19 cellular contexts compared by ENCODE assay signal in genomic region chr3:59108091-59108815, GRCh38. TPM values are rescaled to one million over a fixed set of nuclear protein-coding genes. Genes with fewer than 3 reads are reported as not detected.
A peak's percentile ranks its signal among the peaks of the same experiment; 100 is the strongest.
DNase-seq lines count a peak whose midpoint lies in the region; ATAC-seq and TF ChIP-seq lines count a peak whose summit lies in the region.
"Had no signal": no experiment of that assay in that cellular context is flagged by ENCODE, and none has a peak within 500 bp of the region (broad histone marks: within the 10 kb centered on the region; RNA-seq: fewer than 3 reads in every experiment).

No MANE protein-coding gene starts in this region.

- no peak overlapping the region for H3K27ac ChIP-seq in colonic mucosa
- no peak overlapping the region for H3K27ac ChIP-seq in testis
- H3K27ac ChIP-seq: Peyer's patch, thoracic aorta had no signal

- H3K36me3 Mint-ChIP-seq in activated CD8-positive, alpha-beta T cell treated with anti-CD3 and anti-CD28 coated beads for 36 hours (ENCODE audit: low read depth) = no peaks in the 10 kb centered on the region
- H3K36me3 Mint-ChIP-seq: activated CD4-positive, alpha-beta memory T cell treated with anti-CD3 and anti-CD28 coated beads for 36 hours; CD4-positive, alpha-beta memory T cell; natural killer cell had no signal

- H3K9me3 ChIP-seq in colonic mucosa (no peaks in the 10 kb centered on the region), mucosa of descending colon (no peaks in the 10 kb centered on the region), testis (no peaks in the 10 kb centered on the region)
- H3K9me3 ChIP-seq: Peyer's patch, thoracic aorta had no signal

- in situ Hi-C loops in G401 (cut with HindIII; ENCODE audit: low sequenced_read_pairs) = no loop called here

- H3K27me3 Mint-ChIP-seq in activated CD8-positive, alpha-beta T cell treated with anti-CD3 and anti-CD28 coated beads for 36 hours = peaks cover 3% of the 10 kb centered on the region
- H3K27me3 Mint-ChIP-seq: CD4-positive, alpha-beta memory T cell had no signal

- POLR2A ChIA-PET in activated CD8-positive, alpha-beta T cell treated with anti-CD3 and anti-CD28 coated beads for 36 hours (lab: Charles Lee) = no interaction called here

- no peaks in the 10 kb centered on the region for H3K4me1 Mint-ChIP-seq in activated CD8-positive, alpha-beta T cell treated with anti-CD3 and anti-CD28 coated beads for 36 hours (ENCODE audit: low read depth)
- H3K4me1 Mint-ChIP-seq: activated T-helper 17 cell treated with anti-CD3 and anti-CD28 coated beads, Interleukin-2, amount 50 U/mL, for 72 hours; natural killer cell had no signal

- DNase-seq in EL (peak; percentile 31), NCI-H69 (lab: John Stamatoyannopoulos, UW) (peak; percentile 68), colonic mucosa (peak; percentile 25), mucosa of descending colon (peak in 1 of 3 donors; percentile 24), G401 (ENCODE audit: low spot score) (no peak), testis (no peak)
- no peak for DNase-seq in central memory CD4-positive, alpha-beta T cell
- DNase-seq in activated CD8-positive, alpha-beta T cell treated with anti-CD3 and anti-CD28 coated beads for 36 hours = no peak
- DNase-seq: activated CD4-positive, alpha-beta memory T cell treated with anti-CD3 and anti-CD28 coated beads for 36 hours; amniotic stem cell; CD4-positive, alpha-beta memory T cell; hippocampal formation; left ventricle myocardium superior; natural killer cell; NCI-H1092; Peyer's patch; retina had no signal

- H3K36me3 ChIP-seq in colonic mucosa (no peaks in the 10 kb centered on the region), mucosa of descending colon (ENCODE audit: low read depth) (no peaks in the 10 kb centered on the region), testis (ENCODE audit: low read depth, missing control alignments) (no peaks in the 10 kb centered on the region)
- H3K36me3 ChIP-seq: Peyer's patch, thoracic aorta had no signal

- no peak overlapping the region for H3K9ac ChIP-seq in colonic mucosa (ENCODE audit: low read depth in 2 of 2, low read length in 2 of 2)

- H3K9me3 Mint-ChIP-seq in activated CD8-positive, alpha-beta T cell treated with anti-CD3 and anti-CD28 coated beads for 36 hours = no peaks in the 10 kb centered on the region
- H3K9me3 Mint-ChIP-seq: activated CD4-positive, alpha-beta memory T cell treated with anti-CD3 and anti-CD28 coated beads for 36 hours; activated T-helper 17 cell treated with anti-CD3 and anti-CD28 coated beads, Interleukin-2, amount 50 U/mL, for 72 hours; CD4-positive, alpha-beta memory T cell; natural killer cell had no signal

- H3K27me3 ChIP-seq in colonic mucosa = no peaks in the 10 kb centered on the region
- H3K27me3 ChIP-seq in testis = no peaks in the 10 kb centered on the region
- H3K27me3 ChIP-seq: Peyer's patch had no signal

- no peak overlapping the region for H3K27ac Mint-ChIP-seq in activated CD8-positive, alpha-beta T cell treated with anti-CD3 and anti-CD28 coated beads for 36 hours
- H3K27ac Mint-ChIP-seq: activated CD4-positive, alpha-beta memory T cell treated with anti-CD3 and anti-CD28 coated beads for 36 hours; activated T-helper 17 cell treated with anti-CD3 and anti-CD28 coated beads, Interleukin-2, amount 50 U/mL, for 72 hours; CD4-positive, alpha-beta memory T cell; natural killer cell had no signal

- WGBS in testis, 2 donors = 74 to 75% methylated on average over 4 of the region's 4 CpGs

- intact Hi-C loops in colonic mucosa (cut with DNase I) = no loop called here
- intact Hi-C loops in mucosa of descending colon (cut with DNase I, micrococcal nuclease) = no loop called here
- intact Hi-C loops in activated CD8-positive, alpha-beta T cell treated with anti-CD3 and anti-CD28 coated beads for 36 hours (cut with micrococcal nuclease) = no loop called here
- intact Hi-C loops in testis (cut with DNase I; ENCODE audit: low total_unique reads) = no loop called here

- H3K4me3 ChIP-seq in colonic mucosa = no peak overlapping the region
- no peak overlapping the region for H3K4me3 ChIP-seq in mucosa of descending colon
- no peak overlapping the region for H3K4me3 ChIP-seq in testis
- H3K4me3 ChIP-seq: Peyer's patch, thoracic aorta had no signal

- CTCF ChIA-PET in activated CD8-positive, alpha-beta T cell treated with anti-CD3 and anti-CD28 coated beads for 36 hours (lab: Charles Lee) = no interaction called here

- no peaks in the 10 kb centered on the region for H3K4me1 ChIP-seq in colonic mucosa
- H3K4me1 ChIP-seq in mucosa of descending colon (ENCODE audit: low read depth) = peaks cover 6% of the 10 kb centered on the region
- H3K4me1 ChIP-seq in testis = no peaks in the 10 kb centered on the region
- H3K4me1 ChIP-seq: Peyer's patch had no signal

- TF ChIP-seq POLR2A in testis (IDR thresholded peaks at IDR 0.05) = no peak

- H3K4me3 Mint-ChIP-seq in activated CD8-positive, alpha-beta T cell treated with anti-CD3 and anti-CD28 coated beads for 36 hours = no peak overlapping the region
- H3K4me3 Mint-ChIP-seq: activated CD4-positive, alpha-beta memory T cell treated with anti-CD3 and anti-CD28 coated beads for 36 hours; activated T-helper 17 cell treated with anti-CD3 and anti-CD28 coated beads, Interleukin-2, amount 50 U/mL, for 72 hours; CD4-positive, alpha-beta memory T cell; natural killer cell had no signal

- TF ChIP-seq CTCF in colonic mucosa (IDR thresholded peaks at IDR 0.05) = no peak
- TF ChIP-seq CTCF in mucosa of descending colon (IDR thresholded peaks at IDR 0.05) = no peak
- no peak for TF ChIP-seq CTCF in activated CD8-positive, alpha-beta T cell treated with anti-CD3 and anti-CD28 coated beads for 36 hours (IDR thresholded peaks at IDR 0.05)
- no peak for TF ChIP-seq CTCF in testis (IDR thresholded peaks at IDR 0.05)

- ATAC-seq in mucosa of descending colon = peak; percentile 74
- ATAC-seq in activated CD8-positive, alpha-beta T cell treated with anti-CD3 and anti-CD28 coated beads for 36 hours = no peak
- ATAC-seq: activated T-helper 17 cell treated with anti-CD3 and anti-CD28 coated beads, Interleukin-2, amount 50 U/mL, for 72 hours; left ventricle myocardium superior; natural killer cell had no signal

RNA-seq across cellular contexts. Expression of gene CFAP20DC, which starts 58.4 kb away (rescaled TPM):
- total RNA-seq in colonic mucosa (1 to 10 TPM; 1.7 to 1.8 TPM), mucosa of descending colon (1 to 10 TPM in 1 of 3 donors, under 1 TPM in 2; 0.49 to 1.0 (median 0.57) TPM), testis (10 to 100 TPM; 24.5 to 42.0 TPM)
- 1.8 and 2.2 TPM in 2 replicates for total RNA-seq in G401 (2014; rRNA removed; shearing (Covaris generic))
- 1 to 10 TPM; 1.4 to 1.5 TPM for total RNA-seq in activated CD8-positive, alpha-beta T cell treated with anti-CD3 and anti-CD28 coated beads for 36 hours
- polyA plus RNA-seq in testis (ENCODE audit: insufficient read depth, low read depth, low replicate concordance) = 62.8 TPM
- total RNA-seq: Peyer's patch, thoracic aorta had no signal

Comparison
In these comparisons a context has a peak if more than half of its experiments do, and no peak if none do; other contexts are left out.
1. DNase-seq: peak in EL (single experiment), NCI-H69 (single experiment) and colonic mucosa (single experiment); none in central memory CD4-positive, alpha-beta T cell (single experiment), G401 (single experiment), activated CD8-positive, alpha-beta T cell treated with anti-CD3 and anti-CD28 coated beads for 36 hours (single experiment) and testis (single experiment).